Comparison of ENCODE assay signal across 24 cellular contexts in genomic region chr20:61476956-61477355, GRCh38.
"Had no signal": no experiment of that assay in that cellular context is flagged by ENCODE, and none has a peak within 500 bp of the region (broad histone marks: within the 10 kb centered on the region; RNA-seq: fewer than 3 reads in every experiment).

No MANE protein-coding gene starts in this region.

- DNase-seq: effector CD4-positive, alpha-beta T cell; hypothalamus; left ventricle myocardium superior; lower lobe of right lung; nephron progenitor cell; stimulated activated CD4-positive, alpha-beta T cell treated with anti-CD3 and anti-CD28 coated beads, Interleukin-12 subunit alpha, Interleukin-12 subunit beta, amount 100 ng/mL, for 4 hours; stimulated activated CD4-positive, alpha-beta T cell treated with anti-CD3 and anti-CD28 coated beads, Interleukin-1b, Interleukin-23, amount 100 ng/mL, for 48 hours; stimulated activated CD4-positive, alpha-beta T cell treated with anti-CD3 and anti-CD28 coated beads, Interleukin-4, amount 100 ng/mL, for 1 hour; stimulated activated CD8-positive, alpha-beta memory T cell treated with anti-CD3 and anti-CD28 coated beads, Interleukin-4, amount 100 ng/mL, for 48 hours; stimulated activated naive CD4-positive, alpha-beta T cell; stimulated activated naive CD8-positive, alpha-beta T cell treated with anti-CD3 and anti-CD28 coated beads, Interleukin-15, amount 100 ng/mL, for 72 hours; transverse colon had no signal

- H3K4me1 ChIP-seq: lower lobe of right lung, parathyroid adenoma, prostate gland, right atrium auricular region, suprapubic skin, transverse colon, vagina had no signal

- ATAC-seq: left ventricle myocardium superior; sciatic nerve; stimulated activated naive CD8-positive, alpha-beta T cell treated with anti-CD3 and anti-CD28 coated beads, Interleukin-15, amount 100 ng/mL, for 72 hours had no signal

- H3K36me3 ChIP-seq: lower lobe of right lung, neutrophil, prostate gland, right atrium auricular region, suprapubic skin, transverse colon, vagina had no signal

- H3K4me2 ChIP-seq: smooth muscle cell had no signal

- H3K4me1 Mint-ChIP-seq: stimulated activated naive CD8-positive, alpha-beta T cell treated with anti-CD3 and anti-CD28 coated beads, Interleukin-15, amount 100 ng/mL, for 72 hours had no signal

- H3K9me3 ChIP-seq: lower lobe of right lung, neutrophil, prostate gland, right atrium auricular region, suprapubic skin, transverse colon, vagina had no signal

- H2AFZ ChIP-seq: parathyroid adenoma had no signal

- H3K9ac ChIP-seq: parathyroid adenoma had no signal

- H3K79me2 ChIP-seq: parathyroid adenoma had no signal

- H3K27ac ChIP-seq: dorsolateral prefrontal cortex, lower lobe of right lung, neutrophil, parathyroid adenoma, prostate gland, right atrium auricular region, suprapubic skin, transverse colon, vagina had no signal

- H3K4me3 ChIP-seq: dorsolateral prefrontal cortex, lower lobe of right lung, prostate gland, right atrium auricular region, smooth muscle cell, suprapubic skin, transverse colon, vagina had no signal

- H3K4me3 Mint-ChIP-seq: nephron progenitor cell; stimulated activated naive CD8-positive, alpha-beta T cell treated with anti-CD3 and anti-CD28 coated beads, Interleukin-15, amount 100 ng/mL, for 72 hours had no signal

- FAIRE-seq: colon, frontal cortex, keratinocyte had no signal

- H3K27me3 ChIP-seq: neutrophil, right atrium auricular region, transverse colon, vagina had no signal
